ENCODE assay signal across 1 cellular context in genomic region chr3:153284282-153284938, GRCh38.
TF ChIP-seq lines count a peak whose summit lies in the region.

No MANE protein-coding gene starts in this region.

TF ChIP-seq in K562, 482 proteins besides CTCF, POLR2A, EP300 and RAD21 (continued from another document and continues in another):
- TF ChIP-seq ZNF395 (CRISPR knock-in tag; IDR thresholded peaks at IDR 0.05), result peak; percentile 48; the same call in 1 of the 2 replicates
- no peak for TF ChIP-seq FOXP1 (CRISPR knock-in tag; IDR thresholded peaks at IDR 0.05)
- TF ChIP-seq MECOM (CRISPR knock-in tag; IDR thresholded peaks at IDR 0.05), result no peak
- peak; percentile 85 for TF ChIP-seq ATF4 (CRISPR knock-in tag; IDR thresholded peaks at IDR 0.05)
- TF ChIP-seq U2AF2 (optimal IDR thresholded peaks at IDR 0.05; ENCODE audit: low read depth, low read length), result no peak
- no peak for TF ChIP-seq ARID4B (CRISPR knock-in tag; IDR thresholded peaks at IDR 0.05)
- TF ChIP-seq CGGBP1 (CRISPR knock-in tag; IDR thresholded peaks at IDR 0.05), result no peak
- no peak for TF ChIP-seq XRCC3 (IDR thresholded peaks at IDR 0.05)
- no peak for TF ChIP-seq KHSRP (IDR thresholded peaks at IDR 0.05)
- TF ChIP-seq SMAD4 (CRISPR knock-in tag; conservative IDR thresholded peaks at IDR 0.05), result peak; percentile 65
- TF ChIP-seq TEAD2 (tag; IDR thresholded peaks at IDR 0.05), result no peak
- no peak for TF ChIP-seq CSDE1 (IDR thresholded peaks at IDR 0.05)
- no peak for TF ChIP-seq HOMEZ (CRISPR knock-in tag; IDR thresholded peaks at IDR 0.05)
- TF ChIP-seq SPI1 (IDR thresholded peaks at IDR 0.05; ENCODE audit: borderline replicate concordance, low read depth, low read length), result peak; percentile 81; the same call in 1 of the 2 replicates
- no peak for TF ChIP-seq FOXO4 (CRISPR knock-in tag; IDR thresholded peaks at IDR 0.05)
- TF ChIP-seq NEUROD1 (IDR thresholded peaks at IDR 0.05; ENCODE audit: borderline replicate concordance, low read depth, low read length, partially characterized antibody), result no peak
- no peak for TF ChIP-seq ZNF217 (CRISPR knock-in tag; IDR thresholded peaks at IDR 0.05)
- no peak for TF ChIP-seq ZNF561 (CRISPR knock-in tag; conservative IDR thresholded peaks at IDR 0.05)
- TF ChIP-seq CEBPZ (IDR thresholded peaks at IDR 0.05; ENCODE audit: borderline replicate concordance, low read depth, low read length), result no peak
- no peak for TF ChIP-seq KLF10 (CRISPR knock-in tag; IDR thresholded peaks at IDR 0.05)
- no peak for TF ChIP-seq SREBF2 (CRISPR knock-in tag; IDR thresholded peaks at IDR 0.05)
- TF ChIP-seq ATF6 (CRISPR knock-in tag; IDR thresholded peaks at IDR 0.05), result no peak
- no peak for TF ChIP-seq STAT5A (IDR thresholded peaks at IDR 0.05; ENCODE audit: borderline replicate concordance, low read length)
- peak in 1 of 2 experiments; percentile 76; a peak in 1 of 4 replicates for TF ChIP-seq RCOR1 (IDR thresholded peaks at IDR 0.05; ENCODE audit: borderline replicate concordance in 1 of 2, low read depth in 2 of 2, low read length in 2 of 2)
- no peak for TF ChIP-seq ZNF444 (CRISPR knock-in tag; IDR thresholded peaks at IDR 0.05)
- no peak for TF ChIP-seq HNRNPH1 (optimal IDR thresholded peaks at IDR 0.05; ENCODE audit: low read depth, low read length)
- no peak for TF ChIP-seq HSF4 (CRISPR knock-in tag; IDR thresholded peaks at IDR 0.05; ENCODE audit: borderline replicate concordance)
- TF ChIP-seq BHLHE40 (IDR thresholded peaks at IDR 0.05; ENCODE audit: low read length), result peak; percentile 58; the same call in 1 of the 2 replicates
- TF ChIP-seq NBN (IDR thresholded peaks at IDR 0.05; ENCODE audit: low read depth), result no peak
- peak; percentile 80 for TF ChIP-seq ELF1 (tag; IDR thresholded peaks at IDR 0.05)
- TF ChIP-seq TFAM (CRISPR knock-in tag; conservative IDR thresholded peaks at IDR 0.05), result no peak
- TF ChIP-seq ATF1 (CRISPR knock-in tag; IDR thresholded peaks at IDR 0.05), result no peak
- peak; percentile 73 for TF ChIP-seq ATF1 (tag; IDR thresholded peaks at IDR 0.05)
- peak; percentile 86 for TF ChIP-seq ZNF589 (CRISPR knock-in tag; IDR thresholded peaks at IDR 0.05; ENCODE audit: low read depth)
- TF ChIP-seq U2AF1 (optimal IDR thresholded peaks at IDR 0.05; ENCODE audit: low read depth, low read length), result no peak
- no peak for TF ChIP-seq RBM22 (IDR thresholded peaks at IDR 0.05; ENCODE audit: low read depth, low read length, poor library complexity, severe bottlenecking)
- TF ChIP-seq TOE1 (IDR thresholded peaks at IDR 0.05; ENCODE audit: borderline replicate concordance), result 0 out of 2 replicates have a peak, but pooled peaks have one; percentile 23
- no peak for TF ChIP-seq TOE1 (CRISPR knock-in tag; IDR thresholded peaks at IDR 0.05; ENCODE audit: borderline replicate concordance, low read depth)
- TF ChIP-seq SOX6 (IDR thresholded peaks at IDR 0.05), result peak; percentile 69
- TF ChIP-seq ZNF639 (CRISPR knock-in tag; conservative IDR thresholded peaks at IDR 0.05 in 1 of 2, IDR thresholded peaks at IDR 0.05 in 1 of 2), result 0 out of 4 replicates have a peak, but pooled peaks of 1 of the 2 experiments have one; percentile 20
- TF ChIP-seq ZNF197 (CRISPR knock-in tag; IDR thresholded peaks at IDR 0.05; ENCODE audit: low read depth), result 0 out of 2 replicates have a peak, but pooled peaks have one; percentile 50
- peak; percentile 54 for TF ChIP-seq PKNOX1 (IDR thresholded peaks at IDR 0.05)
- no peak for TF ChIP-seq NCOA4 (IDR thresholded peaks at IDR 0.05; ENCODE audit: partially characterized antibody)
- TF ChIP-seq TCF7L2 (IDR thresholded peaks at IDR 0.05; ENCODE audit: low read depth, low read length), result no peak
- TF ChIP-seq TAF9B (IDR thresholded peaks at IDR 0.05; ENCODE audit: partially characterized antibody), result no peak
- TF ChIP-seq ZBTB7A (IDR thresholded peaks at IDR 0.05; ENCODE audit: borderline replicate concordance, control insufficient read depth, low read depth, low read length), result no peak
- TF ChIP-seq YBX1 (IDR thresholded peaks at IDR 0.05), result no peak
